In the genomic region with DNA sequence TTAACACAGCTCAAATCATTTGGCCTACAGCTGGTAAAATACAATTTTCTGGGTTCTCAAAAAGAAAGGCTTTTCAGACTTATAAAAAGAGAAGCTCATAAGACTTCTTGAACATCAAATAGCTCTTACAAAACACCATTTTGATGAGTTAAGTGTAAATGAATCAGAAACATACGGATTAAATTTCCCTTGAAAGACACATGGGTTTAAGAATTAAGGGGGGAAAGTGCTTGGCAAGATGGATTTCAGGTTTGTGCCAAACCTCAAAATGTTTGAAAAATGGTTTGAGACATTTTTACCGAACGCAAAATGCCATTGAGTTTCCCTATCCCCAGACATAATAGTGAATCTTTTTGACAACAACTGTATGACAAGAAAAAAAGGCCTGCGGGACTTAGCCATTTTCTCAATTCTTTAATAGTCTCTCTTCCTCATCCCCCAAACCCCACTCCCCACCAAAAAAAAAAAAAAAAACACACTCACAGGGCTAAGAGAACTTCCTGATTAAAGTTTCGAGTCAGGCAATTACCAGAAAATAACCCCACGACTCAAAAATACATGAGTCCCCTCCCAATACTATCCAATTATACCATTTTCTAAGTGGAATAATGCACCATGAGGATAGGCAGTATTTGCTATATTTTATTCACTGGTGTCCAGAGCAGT, we compare ENCODE assay signal across 13 cellular contexts.
"Had no signal": no experiment of that assay in that cellular context is flagged by ENCODE, and none has a peak within 500 bp of the region (broad histone marks: within the 10 kb centered on the region; RNA-seq: fewer than 3 reads in every experiment).

No MANE protein-coding gene starts in this region.

- H3K9me3 Mint-ChIP-seq: activated CD4-positive, alpha-beta T cell treated with anti-CD3 and anti-CD28 coated beads, Interleukin-2, amount 10 ng/mL, durations not matched to agents 24 days and 14 days; activated T-helper 1 cell treated with anti-CD3 and anti-CD28 coated beads, Interleukin-12 subunit alpha, Interleukin-12 subunit beta, Interleukin-2, Interleukin-4 antibody, amounts not matched to agents 30 ng/mL and 10 ng/mL and 1 ng/mL, durations not matched to agents 14 hours and 24 hours and 36 hours; natural killer cell treated with Interleukin-12 subunit alpha and Interleukin-12 subunit beta and Interleukin-15 and Interleukin-18, amount 100 ng/mL, for 72 hours; T-helper 1 cell treated with Interleukin-12 subunit alpha and Interleukin-12 subunit beta and Interleukin-4 antibody, amounts not matched to agents 30 μg/mL and 1 μg/mL, for 36 hours had no signal

- H3K4me3 ChIP-seq: mucosa of descending colon had no signal

- ATAC-seq: left colon; mucosa of descending colon; natural killer cell treated with Interleukin-12 subunit alpha and Interleukin-12 subunit beta and Interleukin-15 and Interleukin-18, amount 100 ng/mL, for 72 hours; stimulated activated naive CD8-positive, alpha-beta T cell treated with anti-CD3 and anti-CD28 coated beads, Interleukin-15, Interleukin-2, amounts not matched to agents 100 U/mL and 50 U/mL, for 24 hours; WTC11 had no signal

- H3K9me3 ChIP-seq: mucosa of descending colon had no signal

- H3K27me3 Mint-ChIP-seq: activated CD4-positive, alpha-beta T cell treated with anti-CD3 and anti-CD28 coated beads, Interleukin-2, amount 10 ng/mL, durations not matched to agents 24 days and 14 days had no signal

- H3K4me3 Mint-ChIP-seq: activated CD4-positive, alpha-beta T cell treated with anti-CD3 and anti-CD28 coated beads, Interleukin-2, amount 10 ng/mL, durations not matched to agents 24 days and 14 days; activated T-helper 1 cell treated with anti-CD3 and anti-CD28 coated beads, Interleukin-12 subunit alpha, Interleukin-12 subunit beta, Interleukin-2, Interleukin-4 antibody, amounts not matched to agents 30 ng/mL and 10 ng/mL and 1 ng/mL, durations not matched to agents 14 hours and 24 hours and 36 hours; natural killer cell treated with Interleukin-12 subunit alpha and Interleukin-12 subunit beta and Interleukin-15 and Interleukin-18, amount 100 ng/mL, for 72 hours; T-helper 1 cell treated with Interleukin-12 subunit alpha and Interleukin-12 subunit beta and Interleukin-4 antibody, amounts not matched to agents 30 μg/mL and 1 μg/mL, for 36 hours; WTC11 had no signal

- H3K27ac Mint-ChIP-seq: activated CD4-positive, alpha-beta T cell treated with anti-CD3 and anti-CD28 coated beads, Interleukin-2, amount 10 ng/mL, durations not matched to agents 24 days and 14 days; activated T-helper 1 cell treated with anti-CD3 and anti-CD28 coated beads, Interleukin-12 subunit alpha, Interleukin-12 subunit beta, Interleukin-2, Interleukin-4 antibody, amounts not matched to agents 30 ng/mL and 10 ng/mL and 1 ng/mL, durations not matched to agents 14 hours and 24 hours and 36 hours; natural killer cell treated with Interleukin-12 subunit alpha and Interleukin-12 subunit beta and Interleukin-15 and Interleukin-18, amount 100 ng/mL, for 72 hours; T-helper 1 cell treated with Interleukin-12 subunit alpha and Interleukin-12 subunit beta and Interleukin-4 antibody, amounts not matched to agents 30 μg/mL and 1 μg/mL, for 36 hours; WTC11 had no signal

- H3K4me1 Mint-ChIP-seq: activated CD4-positive, alpha-beta T cell treated with anti-CD3 and anti-CD28 coated beads, Interleukin-2, amount 10 ng/mL, durations not matched to agents 24 days and 14 days had no signal

- DNase-seq: activated CD4-positive, alpha-beta T cell treated with anti-CD3 and anti-CD28 coated beads, Interleukin-2, amount 10 ng/mL, durations not matched to agents 24 days and 14 days; activated naive CD4-positive, alpha-beta T cell treated with Interleukin-2 at 50 U/mL for 16 hours; dermis blood vessel endothelial cell; left colon; mammary epithelial cell; mucosa of descending colon; stimulated activated CD4-positive, alpha-beta T cell treated with anti-CD3 and anti-CD28 coated beads, Interleukin-4, amount 100 ng/mL, for 1 hour; stimulated activated CD8-positive, alpha-beta memory T cell treated with anti-CD3 and anti-CD28 coated beads, Interleukin-4, amount 100 ng/mL, for 48 hours; stimulated activated naive CD8-positive, alpha-beta T cell treated with anti-CD3 and anti-CD28 coated beads, Interleukin-15, Interleukin-2, amounts not matched to agents 100 U/mL and 50 U/mL, for 24 hours had no signal

- H3K36me3 Mint-ChIP-seq: natural killer cell treated with Interleukin-12 subunit alpha and Interleukin-12 subunit beta and Interleukin-15 and Interleukin-18, amount 100 ng/mL, for 72 hours; WTC11 had no signal
